Comparison of ENCODE assay signal across 1 cellular context in genomic region chr5:133531178-133531577, GRCh38.
A peak's percentile ranks its signal among the peaks of the same experiment; 100 is the strongest.
TF ChIP-seq lines count a peak whose summit lies in the region.

No MANE protein-coding gene starts in this region.

TF ChIP-seq in GM12878, 131 proteins besides CTCF, POLR2A, EP300 and RAD21 (continued from another document):
- no peak for TF ChIP-seq PRDM15 (CRISPR knock-in tag; IDR thresholded peaks at IDR 0.05)
- no peak for TF ChIP-seq RBBP5 (conservative IDR thresholded peaks at IDR 0.05)
- no peak for TF ChIP-seq CHD1 (IDR thresholded peaks at IDR 0.05; ENCODE audit: low read depth, low read length)
- TF ChIP-seq TCF7 (IDR thresholded peaks at IDR 0.05; ENCODE audit: borderline replicate concordance): no peak
- no peak; a peak in 1 of 4 replicates for TF ChIP-seq ETV6 (conservative IDR thresholded peaks at IDR 0.05 in 1 of 2, IDR thresholded peaks at IDR 0.05 in 1 of 2; ENCODE audit: borderline replicate concordance in 1 of 2, low read depth in 1 of 2)
- TF ChIP-seq MYB (IDR thresholded peaks at IDR 0.05; ENCODE audit: borderline replicate concordance, low read depth, low read length): no peak
- TF ChIP-seq CREB1 (IDR thresholded peaks at IDR 0.05; ENCODE audit: low read depth): peak; percentile 31; the same call in 1 of the 2 replicates
- TF ChIP-seq RUNX3 (IDR thresholded peaks at IDR 0.05; ENCODE audit: low read length): peak; percentile 92
- TF ChIP-seq IKZF2 (IDR thresholded peaks at IDR 0.05): peak; percentile 25 to 52; a peak in 1 of 4 replicates
- TF ChIP-seq ATF2 (IDR thresholded peaks at IDR 0.05; ENCODE audit: low read length): no peak
- no peak for TF ChIP-seq JUND (IDR thresholded peaks at IDR 0.05; ENCODE audit: low read depth, low read length)
- no peak for TF ChIP-seq SKIL (IDR thresholded peaks at IDR 0.05; ENCODE audit: low read depth, poor library complexity, severe bottlenecking)
- no peak for TF ChIP-seq STAT1 (conservative IDR thresholded peaks at IDR 0.05)
- 0 out of 2 replicates have a peak, but pooled peaks have one; percentile 34 for TF ChIP-seq IRF4 (IDR thresholded peaks at IDR 0.05; ENCODE audit: low read depth, low read length)
- TF ChIP-seq RELB (IDR thresholded peaks at IDR 0.05; ENCODE audit: low read depth): no peak
- TF ChIP-seq ZNF687 (IDR thresholded peaks at IDR 0.05): no peak
- TF ChIP-seq SMAD1 (IDR thresholded peaks at IDR 0.05; ENCODE audit: low read depth, partially characterized antibody): no peak
- TF ChIP-seq MYC (IDR thresholded peaks at IDR 0.05; ENCODE audit: insufficient read depth, insufficient read length, insufficient replicate concordance, low read length, severe bottlenecking): no peak
- TF ChIP-seq E4F1 (IDR thresholded peaks at IDR 0.05; ENCODE audit: borderline replicate concordance, partially characterized antibody): no peak
- TF ChIP-seq CBFB (IDR thresholded peaks at IDR 0.05; ENCODE audit: low read depth): no peak
- TF ChIP-seq NFIC (IDR thresholded peaks at IDR 0.05; ENCODE audit: low read depth, low read length): peak; percentile 70; the same call in 1 of the 2 replicates
- 0 out of 2 replicates have a peak, but pooled peaks have one; percentile 29 for TF ChIP-seq MEF2A (IDR thresholded peaks at IDR 0.05; ENCODE audit: insufficient read depth, low read depth, low read length)
- no peak for TF ChIP-seq POLR2AphosphoS5 (IDR thresholded peaks at IDR 0.05; ENCODE audit: low read length)
- TF ChIP-seq NFXL1 (IDR thresholded peaks at IDR 0.05; ENCODE audit: borderline replicate concordance): no peak
- TF ChIP-seq SRF (IDR thresholded peaks at IDR 0.05; ENCODE audit: low read depth in 2 of 2, low read length in 2 of 2): no peak
